ENCODE assay signal across 11 cellular contexts in genomic region chr12:131511803-131512564, GRCh38.
DNase-seq lines count a peak whose midpoint lies in the region; ATAC-seq and TF ChIP-seq lines count a peak whose summit lies in the region.
"Had no signal": no experiment of that assay in that cellular context is flagged by ENCODE, and none has a peak within 500 bp of the region (broad histone marks: within the 10 kb centered on the region; RNA-seq: fewer than 3 reads in every experiment).

No MANE protein-coding gene starts in this region.

- no peak overlapping the region for H3K4me3 Mint-ChIP-seq in activated CD8-positive, alpha-beta memory T cell treated with anti-CD3 and anti-CD28 coated beads, Interleukin-2, amount 10 ng/mL, durations not matched to agents 7 days and 5 days
- H3K4me3 Mint-ChIP-seq in type B pancreatic cell, result no peak overlapping the region

- H3K9me3 Mint-ChIP-seq in activated CD8-positive, alpha-beta memory T cell treated with anti-CD3 and anti-CD28 coated beads, Interleukin-2, amount 10 ng/mL, durations not matched to agents 7 days and 5 days (ENCODE audit: low read depth), result peaks cover 3% of the 10 kb centered on the region
- H3K9me3 Mint-ChIP-seq in type B pancreatic cell, result no peaks in the 10 kb centered on the region

- CTCF ChIA-PET in activated CD8-positive, alpha-beta memory T cell treated with anti-CD3 and anti-CD28 coated beads, Interleukin-2, amount 10 ng/mL, durations not matched to agents 7 days and 5 days (lab: Charles Lee), result interaction anchor here (0.9 kb wide), 1 partner anchor 379 kb away, joined by 3 read pairs; no protein-coding TSS in a partner anchor

- no peaks in the 10 kb centered on the region for H3K36me3 Mint-ChIP-seq in activated CD8-positive, alpha-beta memory T cell treated with anti-CD3 and anti-CD28 coated beads, Interleukin-2, amount 10 ng/mL, durations not matched to agents 7 days and 5 days
- no peaks in the 10 kb centered on the region for H3K36me3 Mint-ChIP-seq in type B pancreatic cell

- no peak for TF ChIP-seq CTCF in C4-2B (conservative IDR thresholded peaks at IDR 0.05)
- TF ChIP-seq CTCF in type B pancreatic cell (conservative IDR thresholded peaks at IDR 0.05), result no peak

- no peak overlapping the region for H3K27ac Mint-ChIP-seq in activated CD8-positive, alpha-beta memory T cell treated with anti-CD3 and anti-CD28 coated beads, Interleukin-2, amount 10 ng/mL, durations not matched to agents 7 days and 5 days
- no peak overlapping the region for H3K27ac Mint-ChIP-seq in type B pancreatic cell

- peaks cover 7% of the 10 kb centered on the region for H3K27me3 Mint-ChIP-seq in activated CD8-positive, alpha-beta memory T cell treated with anti-CD3 and anti-CD28 coated beads, Interleukin-2, amount 10 ng/mL, durations not matched to agents 7 days and 5 days
- H3K27me3 Mint-ChIP-seq in type B pancreatic cell, result peaks cover 42% of the 10 kb centered on the region

- peak overlapping the region; percentile 1; the same call in 1 of the 2 replicates for H3K27ac ChIP-seq in C4-2B
- H3K27ac ChIP-seq: KMS-11, PC-9 had no signal

- ATAC-seq in GM19043 (IDR thresholded peaks at IDR 0.05; ENCODE audit: low read depth, unreplicated experiment) (peak; percentile 17), HG03060 (IDR thresholded peaks at IDR 0.05; ENCODE audit: low read depth, unreplicated experiment) (peak; percentile 35)
- ATAC-seq in activated CD8-positive, alpha-beta memory T cell treated with anti-CD3 and anti-CD28 coated beads, Interleukin-2, amount 10 ng/mL, durations not matched to agents 7 days and 5 days, result no peak

- H3K4me1 Mint-ChIP-seq in activated CD8-positive, alpha-beta memory T cell treated with anti-CD3 and anti-CD28 coated beads, Interleukin-2, amount 10 ng/mL, durations not matched to agents 7 days and 5 days, result peaks cover 13% of the 10 kb centered on the region
- no peaks in the 10 kb centered on the region for H3K4me1 Mint-ChIP-seq in type B pancreatic cell (ENCODE audit: unreplicated experiment)

- DNase-seq in activated CD8-positive, alpha-beta memory T cell treated with anti-CD3 and anti-CD28 coated beads, Interleukin-2, amount 10 ng/mL, durations not matched to agents 7 days and 5 days, result peak; percentile 31
- DNase-seq in GOT3 (lab: John Stamatoyannopoulos, UW), result no peak
- DNase-seq in activated effector memory CD4-positive, alpha-beta T cell treated with anti-CD3 and anti-CD28 coated beads, Interleukin-2, amount 50 U/mL, for 16 hours, result no peak
- no peak for DNase-seq in type B pancreatic cell (ENCODE audit: extremely low spot score, unreplicated experiment)
- no peak for DNase-seq in NCI-H82 treated with DMSO at 0.1 percent for 48 hours (lab: John Stamatoyannopoulos, UW; ENCODE audit: unreplicated experiment)
- DNase-seq: cerebellar nuclear complex had no signal
